ENCODE assay signal across 25 cellular contexts in genomic region chr5:158155087-158155486, GRCh38.
"Had no signal": no experiment of that assay in that cellular context is flagged by ENCODE, and none has a peak within 500 bp of the region (broad histone marks: within the 10 kb centered on the region; RNA-seq: fewer than 3 reads in every experiment).

No MANE protein-coding gene starts in this region.

- H3K27me3 Mint-ChIP-seq: stimulated activated naive CD8-positive, alpha-beta T cell treated with anti-CD3 and anti-CD28 coated beads, Interleukin-15, Interleukin-2, amounts not matched to agents 100 ng/mL and 50 ng/mL, for 24 hours had no signal

- H3K4me3 ChIP-seq: dorsolateral prefrontal cortex, gastrocnemius medialis, lung, mucosa of descending colon, neural progenitor cell, right lobe of liver, suprapubic skin, transverse colon, upper lobe of right lung, uterus had no signal

- H3K36me3 Mint-ChIP-seq: memory B cell; mesothelial cell of epicardium; naive B cell; natural killer cell treated with Interleukin-12 subunit alpha and Interleukin-12 subunit beta and Interleukin-15 and Interleukin-18, amount 100 ng/mL, for 72 hours; neural progenitor cell; stimulated activated naive B cell treated with anti-CD40 and anti-IgM and Interleukin-4, amounts not matched to agents 10 μg/mL and 1 μg/mL and 100 μg/mL, for 72 hours had no signal

- H3K9me3 ChIP-seq: gastrocnemius medialis, mucosa of descending colon, right lobe of liver, suprapubic skin, transverse colon, upper lobe of right lung, uterus had no signal

- H3K36me3 ChIP-seq: gastrocnemius medialis, neural progenitor cell, right lobe of liver, suprapubic skin, transverse colon, upper lobe of right lung, uterus had no signal

- H3K4me1 Mint-ChIP-seq: memory B cell, naive B cell had no signal

- DNase-seq: dorsolateral prefrontal cortex; effector CD4-positive, alpha-beta T cell; gastrocnemius medialis; head of caudate nucleus; kidney; mucosa of descending colon; naive B cell; right lobe of liver; small intestine; stimulated activated CD4-positive, alpha-beta T cell treated with anti-CD3 and anti-CD28 coated beads, Interleukin-15, amount 100 ng/mL, for 24 hours; stimulated activated CD4-positive, alpha-beta T cell treated with anti-CD3 and anti-CD28 coated beads, Interleukin-2, amount 100 ng/mL, for 48 hours; stimulated activated naive B cell treated with anti-CD40 and anti-IgM and Interleukin-4, amounts not matched to agents 10 μg/mL and 1 μg/mL and 100 μg/mL, for 72 hours; transverse colon; upper lobe of right lung; uterus had no signal

- H3K9me3 Mint-ChIP-seq: memory B cell; mesothelial cell of epicardium; naive B cell; natural killer cell treated with Interleukin-12 subunit alpha and Interleukin-12 subunit beta and Interleukin-15 and Interleukin-18, amount 100 ng/mL, for 72 hours; neural progenitor cell; stimulated activated naive B cell treated with anti-CD40 and anti-IgM and Interleukin-4, amounts not matched to agents 10 μg/mL and 1 μg/mL and 100 μg/mL, for 72 hours; stimulated activated naive CD8-positive, alpha-beta T cell treated with anti-CD3 and anti-CD28 coated beads, Interleukin-15, Interleukin-2, amounts not matched to agents 100 ng/mL and 50 ng/mL, for 24 hours had no signal

- H3K27ac ChIP-seq: dorsolateral prefrontal cortex, epithelial cell of prostate, gastrocnemius medialis, neural progenitor cell, parathyroid adenoma, right lobe of liver, suprapubic skin, transverse colon, upper lobe of right lung, uterus had no signal

- H3K27ac Mint-ChIP-seq: memory B cell; mesothelial cell of epicardium; naive B cell; natural killer cell treated with Interleukin-12 subunit alpha and Interleukin-12 subunit beta and Interleukin-15 and Interleukin-18, amount 100 ng/mL, for 72 hours; neural progenitor cell; progenitor cell of endocrine pancreas; stimulated activated naive B cell treated with anti-CD40 and anti-IgM and Interleukin-4, amounts not matched to agents 10 μg/mL and 1 μg/mL and 100 μg/mL, for 72 hours; stimulated activated naive CD8-positive, alpha-beta T cell treated with anti-CD3 and anti-CD28 coated beads, Interleukin-15, Interleukin-2, amounts not matched to agents 100 ng/mL and 50 ng/mL, for 24 hours had no signal

- H3K27me3 ChIP-seq: gastrocnemius medialis, neural progenitor cell, right lobe of liver, suprapubic skin, transverse colon, upper lobe of right lung, uterus had no signal

- H3K4me3 Mint-ChIP-seq: memory B cell; mesothelial cell of epicardium; naive B cell; natural killer cell treated with Interleukin-12 subunit alpha and Interleukin-12 subunit beta and Interleukin-15 and Interleukin-18, amount 100 ng/mL, for 72 hours; neural progenitor cell; stimulated activated naive B cell treated with anti-CD40 and anti-IgM and Interleukin-4, amounts not matched to agents 10 μg/mL and 1 μg/mL and 100 μg/mL, for 72 hours; stimulated activated naive CD8-positive, alpha-beta T cell treated with anti-CD3 and anti-CD28 coated beads, Interleukin-15, Interleukin-2, amounts not matched to agents 100 ng/mL and 50 ng/mL, for 24 hours had no signal

- H3K4me1 ChIP-seq: gastrocnemius medialis, neural progenitor cell, parathyroid adenoma, transverse colon, upper lobe of right lung had no signal
